ENCODE assay signal across 9 cellular contexts in the genomic region with DNA sequence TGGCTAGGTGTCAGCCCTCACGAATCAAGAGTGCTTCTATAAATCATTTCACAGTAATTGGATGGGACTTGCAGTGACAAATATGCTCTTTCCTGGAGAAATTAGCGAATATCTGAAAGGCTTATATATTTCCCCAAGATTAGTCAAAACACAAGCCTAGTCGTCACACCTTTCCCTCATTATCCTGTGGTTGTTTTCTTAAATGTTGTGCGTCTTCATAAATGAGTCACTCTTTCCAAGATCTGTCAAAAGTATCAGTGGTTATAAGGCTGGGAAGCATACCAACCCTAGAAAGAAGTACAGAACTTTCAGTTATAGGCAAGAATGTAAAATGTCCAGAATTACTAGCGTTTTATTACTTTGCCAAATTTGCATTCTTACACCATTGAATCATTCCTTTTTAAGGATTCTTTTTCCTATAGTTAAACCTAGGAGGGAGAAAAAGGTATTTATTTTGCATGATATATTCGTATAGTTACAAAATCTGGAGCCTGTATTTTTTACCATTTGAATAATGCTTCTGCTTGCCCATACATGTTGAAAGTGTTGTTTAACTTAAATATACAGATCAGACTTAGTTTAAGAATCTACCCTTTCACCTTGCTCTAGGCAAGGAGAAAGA. TPM values are rescaled to one million over a fixed set of nuclear protein-coding genes. Genes with fewer than 3 reads are reported as not detected.
DNase-seq lines count a peak whose midpoint lies in the region; FAIRE-seq and TF ChIP-seq lines count a peak whose summit lies in the region.
"Had no signal": no experiment of that assay in that cellular context is flagged by ENCODE, and none has a peak within 500 bp of the region (broad histone marks: within the 10 kb centered on the region; RNA-seq: fewer than 3 reads in every experiment).

No MANE protein-coding gene starts in this region.

- H3K36me3 ChIP-seq in bronchial epithelial cell (ENCODE audit: control insufficient read depth, insufficient read depth, low read length): no peaks in the 10 kb centered on the region

- TF ChIP-seq CTCF in AG09319 (IDR thresholded peaks at IDR 0.05; ENCODE audit: low read depth, low read length) (no peak), bronchial epithelial cell (IDR thresholded peaks at IDR 0.05; ENCODE audit: insufficient read depth, low read length, severe bottlenecking) (no peak), D721Med (IDR thresholded peaks at IDR 0.05; ENCODE audit: insufficient read depth, missing control alignments) (no peak)

- FAIRE-seq in bronchial epithelial cell (lab: Jason Lieb, UNC) (no peak), D721Med (lab: Jason Lieb, UNC) (no peak)

- H3K4me3 ChIP-seq in bronchial epithelial cell (ENCODE audit: low read depth, low read length): no peak overlapping the region

- H3K27me3 ChIP-seq in bronchial epithelial cell (ENCODE audit: control insufficient read depth, insufficient read depth, low read length): no peaks in the 10 kb centered on the region

- DNase-seq in AG09319 (ENCODE audit: extremely low read depth, low read depth) (peak; percentile 81), HT1080 (ENCODE audit: low read depth) (peak; percentile 85), bronchial epithelial cell (ENCODE audit: low read depth) (peak; percentile 93), non-pigmented ciliary epithelial cell (ENCODE audit: low read depth) (peak; percentile 93), HuH-7 (ENCODE audit: low spot score) (no peak), D721Med (ENCODE audit: insufficient read length, low spot score) (no peak), NCI-H2081 (lab: John Stamatoyannopoulos, UW) (no peak), NCI-H2081 treated with DMSO at 0.1 percent for 48 hours (lab: John Stamatoyannopoulos, UW) (no peak)
- DNase-seq: NCI-H524 treated with DMSO at 0.1 percent for 48 hours had no signal

RNA-seq across cellular contexts. Expression of a gene that starts 33.6 kb away (rescaled TPM):
- not detected in 2 replicates for total RNA-seq in HT1080 (2014; rRNA removed; shearing (Covaris generic))
- not detected in 2 replicates for polyA plus RNA-seq in HT1080 (2015; cell fraction: cytosol; rRNA removed)
- not detected in 2 replicates for polyA plus RNA-seq in HT1080 (2015; cell fraction: nucleus; rRNA removed)
- total RNA-seq in bronchial epithelial cell: not detected in 2 replicates

Comparison
In these comparisons a context has a peak if more than half of its experiments do, and no peak if none do; other contexts are left out.
1. DNase-seq: peak in AG09319 (single experiment), HT1080 (single experiment), bronchial epithelial cell (single experiment) and non-pigmented ciliary epithelial cell (single experiment); none in HuH-7 (single experiment), D721Med (single experiment), NCI-H2081 (0 of 2) and NCI-H2081 treated with DMSO at 0.1 percent for 48 hours (single experiment).